15 cellular contexts compared by ENCODE assay signal in genomic region chr10:21737061-21737460, GRCh38.
A peak's percentile ranks its signal among the peaks of the same experiment; 100 is the strongest.
DNase-seq lines count a peak whose midpoint lies in the region; ATAC-seq and TF ChIP-seq lines count a peak whose summit lies in the region.
"Had no signal": no experiment of that assay in that cellular context is flagged by ENCODE, and none has a peak within 500 bp of the region (broad histone marks: within the 10 kb centered on the region; RNA-seq: fewer than 3 reads in every experiment).

No MANE protein-coding gene starts in this region.

- in situ Hi-C loops in transverse colon (cut with MboI; ENCODE audit: low pct_ligation_motif_present in 1 of 4, low pct_unique_long_range_greater_than_20kb in 1 of 4, low sequenced_read_pairs in 3 of 4), result loop anchor here (10.0 to 25.0 kb wide), 3 partner anchors 242 to 452 kb away; no protein-coding TSS in a partner anchor

- no peak overlapping the region for H3K4me3 Mint-ChIP-seq in activated T-cell treated with anti-CD3 and anti-CD28 coated beads, Interleukin-2, amount 50 U/mL, for 72 hours
- no peak overlapping the region for H3K4me3 Mint-ChIP-seq in activated naive CD8-positive, alpha-beta T cell treated with anti-CD3 and anti-CD28 coated beads for 36 hours
- H3K4me3 Mint-ChIP-seq in progenitor cell of endocrine pancreas (ENCODE audit: low read depth), result no peak overlapping the region

- no peaks in the 10 kb centered on the region for H3K9me3 ChIP-seq in transverse colon

- 58 to 86% methylated on average over 3 to 5 of the region's 5 CpGs for WGBS in transverse colon (ENCODE audit: low coverage in 1 of 2), 2 donors

- no peak for TF ChIP-seq EP300 in transverse colon (IDR thresholded peaks at IDR 0.05; ENCODE audit: low read depth)

- intact Hi-C loops in transverse colon (cut with DNase I; ENCODE audit: low total_unique reads), result no loop called here

- ATAC-seq in activated T-cell treated with anti-CD3 and anti-CD28 coated beads, Interleukin-2, amount 50 U/mL, for 72 hours (replicated peaks in 1 of 2), result no peak
- ATAC-seq: left cardiac atrium had no signal

- no peak for TF ChIP-seq POLR2A in NB4 (IDR thresholded peaks at IDR 0.05; ENCODE audit: extremely low read depth, insufficient read length)
- no peak for TF ChIP-seq POLR2A in transverse colon (IDR thresholded peaks at IDR 0.05)

- H3K27me3 Mint-ChIP-seq in activated T-cell treated with anti-CD3 and anti-CD28 coated beads, Interleukin-2, amount 50 U/mL, for 72 hours (ENCODE audit: low read depth), result no peaks in the 10 kb centered on the region
- H3K27me3 Mint-ChIP-seq in activated naive CD8-positive, alpha-beta T cell treated with anti-CD3 and anti-CD28 coated beads for 36 hours, result no peaks in the 10 kb centered on the region
- H3K27me3 Mint-ChIP-seq in progenitor cell of endocrine pancreas, result no peaks in the 10 kb centered on the region

- H3K36me3 ChIP-seq in transverse colon, result peaks cover 0 to 21% (median 10%) of the 10 kb centered on the region in 4 donors

- no peaks in the 10 kb centered on the region for H3K4me1 ChIP-seq in transverse colon

- H3K4me3 ChIP-seq in NB4 (ENCODE audit: low read depth, low read length), result no peak overlapping the region
- no peak overlapping the region for H3K4me3 ChIP-seq in transverse colon
- H3K4me3 ChIP-seq: smooth muscle cell had no signal

- TF ChIP-seq CTCF in NB4 (IDR thresholded peaks at IDR 0.05; ENCODE audit: low read depth, low read length) (no peak), progenitor cell of endocrine pancreas (IDR thresholded peaks at IDR 0.05; ENCODE audit: unreplicated experiment) (no peak), transverse colon (IDR thresholded peaks at IDR 0.05) (no peak)

- H3K36me3 Mint-ChIP-seq in activated T-cell treated with anti-CD3 and anti-CD28 coated beads, Interleukin-2, amount 50 U/mL, for 72 hours (ENCODE audit: insufficient read depth in 2 of 2), result peaks cover 10 to 17% of the 10 kb centered on the region in 2 donors
- peaks cover 35% of the 10 kb centered on the region for H3K36me3 Mint-ChIP-seq in activated naive CD8-positive, alpha-beta T cell treated with anti-CD3 and anti-CD28 coated beads for 36 hours
- peaks cover 29% of the 10 kb centered on the region for H3K36me3 Mint-ChIP-seq in progenitor cell of endocrine pancreas (ENCODE audit: insufficient read depth)

- peak overlapping the region; percentile 24 for H3K27ac Mint-ChIP-seq in activated T-cell treated with anti-CD3 and anti-CD28 coated beads, Interleukin-2, amount 50 U/mL, for 72 hours
- H3K27ac Mint-ChIP-seq in activated naive CD8-positive, alpha-beta T cell treated with anti-CD3 and anti-CD28 coated beads for 36 hours, result peak overlapping the region; percentile 54
- peak overlapping the region; percentile 57 for H3K27ac Mint-ChIP-seq in progenitor cell of endocrine pancreas

- DNase-seq in activated T-cell treated with anti-CD3 and anti-CD28 coated beads, Interleukin-2, amount 50 U/mL, for 72 hours, result no peak
- DNase-seq in activated T-cell treated with anti-CD3 and anti-CD28 coated beads, Interleukin-2, amount 50 U/mL, for 1 hour, result no peak
- DNase-seq in NB4 (ENCODE audit: low read depth) (peak; percentile 40), progenitor cell of endocrine pancreas (ENCODE audit: low spot score, unreplicated experiment) (no peak), transverse colon (no peak), cerebellar nuclear complex (lab: John Stamatoyannopoulos, UW) (no peak)
- no peak for DNase-seq in activated naive CD8-positive, alpha-beta T cell treated with anti-CD3 and anti-CD28 coated beads for 36 hours
- no peak for DNase-seq in stimulated activated CD8-positive, alpha-beta memory T cell treated with anti-CD3 and anti-CD28 coated beads, Interleukin-4, amount 100 ng/mL, for 48 hours
- DNase-seq: hypothalamus; left cardiac atrium; NCI-H1930; NCI-H510A; posterior cingulate gyrus; stimulated activated naive CD4-positive, alpha-beta T cell treated with Interleukin-2 at 50 U/mL for 16 hours had no signal

- H3K4me1 Mint-ChIP-seq in activated T-cell treated with anti-CD3 and anti-CD28 coated beads, Interleukin-2, amount 50 U/mL, for 72 hours (ENCODE audit: low read depth), result peaks cover 54% of the 10 kb centered on the region
- peaks cover 35% of the 10 kb centered on the region for H3K4me1 Mint-ChIP-seq in activated naive CD8-positive, alpha-beta T cell treated with anti-CD3 and anti-CD28 coated beads for 36 hours
- peaks cover 4% of the 10 kb centered on the region for H3K4me1 Mint-ChIP-seq in progenitor cell of endocrine pancreas (ENCODE audit: low read depth)

- no peaks in the 10 kb centered on the region for H3K9me3 Mint-ChIP-seq in activated T-cell treated with anti-CD3 and anti-CD28 coated beads, Interleukin-2, amount 50 U/mL, for 72 hours
- no peaks in the 10 kb centered on the region for H3K9me3 Mint-ChIP-seq in activated naive CD8-positive, alpha-beta T cell treated with anti-CD3 and anti-CD28 coated beads for 36 hours
- H3K9me3 Mint-ChIP-seq in progenitor cell of endocrine pancreas (ENCODE audit: low read depth), result no peaks in the 10 kb centered on the region

- H3K27me3 ChIP-seq in transverse colon, result no peaks in the 10 kb centered on the region

- H3K27ac ChIP-seq in transverse colon, result no peak overlapping the region
